In genomic region chr5:41636605-41637004, GRCh38 we compare ENCODE assay signal across 9 cellular contexts.
DNase-seq lines count a peak whose midpoint lies in the region; ATAC-seq and TF ChIP-seq lines count a peak whose summit lies in the region.
"Had no signal": no experiment of that assay in that cellular context is flagged by ENCODE, and none has a peak within 500 bp of the region (broad histone marks: within the 10 kb centered on the region; RNA-seq: fewer than 3 reads in every experiment).

No MANE protein-coding gene starts in this region.

- H3K4me3 ChIP-seq in gastrocnemius medialis = no peak overlapping the region
- H3K4me3 ChIP-seq: skin epidermis had no signal

- H3K9me3 ChIP-seq in gastrocnemius medialis = no peaks in the 10 kb centered on the region

- H3K4me1 ChIP-seq in gastrocnemius medialis = no peaks in the 10 kb centered on the region

- in situ Hi-C loops in gastrocnemius medialis (cut with MboI; ENCODE audit: low sequenced_read_pairs in 4 of 4) = no loop called here

- H3K27ac ChIP-seq in gastrocnemius medialis = no peak overlapping the region
- H3K27ac ChIP-seq: skin epidermis had no signal

- H3K36me3 ChIP-seq in gastrocnemius medialis = no peaks in the 10 kb centered on the region

- ATAC-seq in HG02870 (IDR thresholded peaks at IDR 0.05; ENCODE audit: unreplicated experiment) (peak; percentile 68), gastrocnemius medialis (no peak)

- TF ChIP-seq POLR2A in gastrocnemius medialis (IDR thresholded peaks at IDR 0.05) = no peak

- no peak for TF ChIP-seq CTCF in gastrocnemius medialis (IDR thresholded peaks at IDR 0.05 in 4 of 5, conservative IDR thresholded peaks at IDR 0.05 in 1 of 5)

- no peaks in the 10 kb centered on the region for H3K27me3 ChIP-seq in gastrocnemius medialis

- intact Hi-C loops in gastrocnemius medialis (cut with DNase I; ENCODE audit: low total_unique reads) = no loop called here

- DNase-seq in DMS53 (lab: John Stamatoyannopoulos, UW) = peak; percentile 54
- DNase-seq in DMS53 treated with DMSO at 0.1 percent for 48 hours (lab: John Stamatoyannopoulos, UW; ENCODE audit: unreplicated experiment) = no peak
- DNase-seq in NCI-H345 (lab: John Stamatoyannopoulos, UW) = peak; percentile 79
- DNase-seq in germinal center (ENCODE audit: low spot score) = peak; percentile 5
- no peak for DNase-seq in stimulated activated CD4-positive, alpha-beta T cell treated with anti-CD3 and anti-CD28 coated beads, Interleukin-2, amount 100 ng/mL, for 48 hours
- no peak for DNase-seq in gastrocnemius medialis
- no peak for DNase-seq in NCI-H2196 (lab: John Stamatoyannopoulos, UW; ENCODE audit: unreplicated experiment)

Comparison
In these comparisons a context has a peak if more than half of its experiments do, and no peak if none do; other contexts are left out.
1. DNase-seq: peak in DMS53 (single experiment), NCI-H345 (single experiment) and germinal center (single experiment); none in DMS53 treated with DMSO at 0.1 percent for 48 hours (single experiment), stimulated activated CD4-positive, alpha-beta T cell treated with anti-CD3 and anti-CD28 coated beads, Interleukin-2, amount 100 ng/mL, for 48 hours (0 of 2), gastrocnemius medialis (0 of 2) and NCI-H2196 (single experiment).